In genomic region chr3:36380171-36381031, GRCh38 we compare ENCODE assay signal across 8 cellular contexts. TPM values are rescaled to one million over a fixed set of nuclear protein-coding genes. Genes with fewer than 3 reads are reported as not detected.
DNase-seq lines count a peak whose midpoint lies in the region; ATAC-seq, FAIRE-seq and TF ChIP-seq lines count a peak whose summit lies in the region.

STAC (plus strand) TSS chr3:36380504; CDS start chr3:36380644, 140 bp downstream.

- peak; percentile 22 for DNase-seq in NCI-H345 (lab: John Stamatoyannopoulos, UW)
- DNase-seq in NCI-H345 treated with DMSO at 0.1 percent for 48 hours (lab: John Stamatoyannopoulos, UW; ENCODE audit: unreplicated experiment): no peak
- peak; percentile 2 for DNase-seq in NCI-H1105 treated with DMSO at 0.1 percent for 48 hours (lab: John Stamatoyannopoulos, UW)
- peak; percentile 30 for DNase-seq in astrocyte of the spinal cord (ENCODE audit: low read depth, low spot score)
- no peak for DNase-seq in keratinocyte (ENCODE audit: low read depth, low spot score)
- DNase-seq in stimulated activated naive B cell treated with anti-CD40 and anti-IgM and Interleukin-4, amounts not matched to agents 10 μg/mL and 1 μg/mL and 100 μg/mL, for 72 hours: no peak
- no peak for DNase-seq in GM19239 (ENCODE audit: insufficient read length, low spot score)

- peak; percentile 47 to 68 for ATAC-seq in stimulated activated naive B cell treated with anti-CD40 and anti-IgM and Interleukin-4, amounts not matched to agents 10 μg/mL and 1 μg/mL and 100 μg/mL, for 72 hours (replicated peaks)
- no peak for ATAC-seq in HG03175 (IDR thresholded peaks at IDR 0.05; ENCODE audit: unreplicated experiment)

- H3K4me1 Mint-ChIP-seq in stimulated activated naive B cell treated with anti-CD40 and anti-IgM and Interleukin-4, amounts not matched to agents 10 μg/mL and 1 μg/mL and 100 μg/mL, for 72 hours: peaks cover 5 to 7% of the 10 kb centered on the region in 2 donors

- H3K4me3 Mint-ChIP-seq in stimulated activated naive B cell treated with anti-CD40 and anti-IgM and Interleukin-4, amounts not matched to agents 10 μg/mL and 1 μg/mL and 100 μg/mL, for 72 hours: peak within 1 kb of the TSS; percentile 61 to 77

- H3K9ac ChIP-seq in keratinocyte (ENCODE audit: control insufficient read depth, extremely low read depth, insufficient read depth, low read length): peak within 1 kb of the TSS; percentile 52

- dilution Hi-C loops in keratinocyte (cut with MboI; ENCODE audit: extremely low pct_ligation_motif_present, low sequenced_read_pairs): no loop called here

- H3K36me3 Mint-ChIP-seq in stimulated activated naive B cell treated with anti-CD40 and anti-IgM and Interleukin-4, amounts not matched to agents 10 μg/mL and 1 μg/mL and 100 μg/mL, for 72 hours: peaks cover 0 to 2% of the 10 kb centered on the region in 2 donors

- in situ Hi-C loops in astrocyte of the spinal cord (cut with HindIII; ENCODE audit: low sequenced_read_pairs): no loop called here

- no peaks in the 10 kb centered on the region for H3K9me3 ChIP-seq in keratinocyte (ENCODE audit: control insufficient read depth, low read depth, low read length)

- H3K36me3 ChIP-seq in keratinocyte (ENCODE audit: control insufficient read depth in 2 of 2, extremely low read depth in 1 of 2, insufficient read depth in 2 of 2, low read length in 2 of 2): peaks cover 0 to 2% of the 10 kb centered on the region in 2 experiments

- H3K4me2 ChIP-seq in keratinocyte (ENCODE audit: control insufficient read depth, extremely low read depth, insufficient read depth, low read depth, low read length): peak within 1 kb of the TSS; percentile 83

- no peak for FAIRE-seq in keratinocyte (lab: Jason Lieb, UNC)
- no peak for FAIRE-seq in GM19239 (lab: Jason Lieb, UNC)

- no peak within 1 kb of the TSS for H3K27ac ChIP-seq in keratinocyte (ENCODE audit: control insufficient read depth, insufficient read depth, low read length)

- H3K4me1 ChIP-seq in keratinocyte (ENCODE audit: control insufficient read depth, extremely low read depth, insufficient read depth, low read length): peaks cover 15% of the 10 kb centered on the region

- H3K27me3 Mint-ChIP-seq in stimulated activated naive B cell treated with anti-CD40 and anti-IgM and Interleukin-4, amounts not matched to agents 10 μg/mL and 1 μg/mL and 100 μg/mL, for 72 hours: peaks cover 30 to 36% of the 10 kb centered on the region in 2 donors

- H3K27me3 ChIP-seq in keratinocyte (ENCODE audit: control insufficient read depth, extremely low read depth, insufficient read depth, low read length): no peaks in the 10 kb centered on the region

- H3K27ac Mint-ChIP-seq in stimulated activated naive B cell treated with anti-CD40 and anti-IgM and Interleukin-4, amounts not matched to agents 10 μg/mL and 1 μg/mL and 100 μg/mL, for 72 hours: no peak within 1 kb of the TSS

- peak within 1 kb of the TSS; percentile 74 for H3K4me3 ChIP-seq in astrocyte of the spinal cord (ENCODE audit: low read depth, low read length)
- H3K4me3 ChIP-seq in keratinocyte (ENCODE audit: control insufficient read depth in 2 of 3, extremely low read depth in 1 of 3, insufficient read depth in 2 of 3, low read depth in 1 of 3, low read length in 3 of 3): peak within 1 kb of the TSS; percentile 61 to 82 (median 81)

- TF ChIP-seq CTCF in astrocyte of the spinal cord (IDR thresholded peaks at IDR 0.05; ENCODE audit: low read depth, low read length): no peak
- TF ChIP-seq CTCF in keratinocyte (optimal IDR thresholded peaks at IDR 0.05 in 1 of 3, IDR thresholded peaks at IDR 0.05 in 1 of 3, conservative IDR thresholded peaks at IDR 0.05 in 1 of 3; ENCODE audit: extremely low read depth in 1 of 3, insufficient read depth in 2 of 3, low read length in 3 of 3): no peak

- H3K9me1 ChIP-seq in keratinocyte (ENCODE audit: control insufficient read depth, extremely low read depth, insufficient read depth, low read length): no peaks in the 10 kb centered on the region

- peak within 1 kb of the TSS; percentile 93 for H2AFZ ChIP-seq in keratinocyte (ENCODE audit: control insufficient read depth, low read length)

- H4K20me1 ChIP-seq in keratinocyte (ENCODE audit: control insufficient read depth, extremely low read depth, insufficient read depth, low read length): no peaks in the 10 kb centered on the region

- H3K9me3 Mint-ChIP-seq in stimulated activated naive B cell treated with anti-CD40 and anti-IgM and Interleukin-4, amounts not matched to agents 10 μg/mL and 1 μg/mL and 100 μg/mL, for 72 hours: no peaks in the 10 kb centered on the region

- peaks cover 5% of the 10 kb centered on the region for H3K79me2 ChIP-seq in keratinocyte (ENCODE audit: control insufficient read depth, insufficient read depth, low read length)

RNA-seq across cellular contexts. Expression of gene STAC, which starts in this region (rescaled TPM):
- polyA plus RNA-seq in keratinocyte: 3.8 to 7.9 TPM (median 7.7 TPM) in 3 replicates
- 0.31 TPM for polyA plus RNA-seq in keratinocyte (2011; ENCODE audit: low read depth)
- polyA plus RNA-seq in keratinocyte (2011; cell fraction: cytosol; rRNA removed): 4.3 and 5.9 TPM in 2 replicates
- polyA plus RNA-seq in keratinocyte (2011; cell fraction: nucleus; rRNA removed): 2.4 and 3.3 TPM in 2 replicates
- polyA plus RNA-seq in keratinocyte (2012; ENCODE audit: low replicate concordance): 0.65 and 6.3 TPM in 2 replicates
- polyA minus RNA-seq in keratinocyte: 4.8 to 16.1 TPM (median 9.1 TPM) in 3 replicates
- polyA minus RNA-seq in keratinocyte (2011; cell fraction: cytosol; rRNA and poly(A)+ RNA removed): 6.3 TPM
- 3.4 and 6.9 TPM in 2 replicates for polyA minus RNA-seq in keratinocyte (2011; cell fraction: nucleus; rRNA and poly(A)+ RNA removed)

Comparison
In these comparisons a context has a peak if more than half of its experiments do, and no peak if none do; other contexts are left out.
1. DNase-seq: peak in NCI-H345 (single experiment), NCI-H1105 treated with DMSO at 0.1 percent for 48 hours (single experiment) and astrocyte of the spinal cord (single experiment); none in NCI-H345 treated with DMSO at 0.1 percent for 48 hours (single experiment), keratinocyte (single experiment), stimulated activated naive B cell treated with anti-CD40 and anti-IgM and Interleukin-4, amounts not matched to agents 10 μg/mL and 1 μg/mL and 100 μg/mL, for 72 hours (single experiment) and GM19239 (single experiment).